2 cellular contexts compared by ENCODE assay signal in genomic region chr5:134664448-134664847, GRCh38.
TF ChIP-seq lines count a peak whose summit lies in the region.

No MANE protein-coding gene starts in this region.

TF ChIP-seq in GM23338, 12 proteins besides CTCF, POLR2A, EP300 and RAD21:
- no peak for TF ChIP-seq NANOG (IDR thresholded peaks at IDR 0.05; ENCODE audit: borderline replicate concordance)
- TF ChIP-seq ZNF114 (CRISPR knock-in tag; IDR thresholded peaks at IDR 0.05): no peak
- TF ChIP-seq, protein P1, sequence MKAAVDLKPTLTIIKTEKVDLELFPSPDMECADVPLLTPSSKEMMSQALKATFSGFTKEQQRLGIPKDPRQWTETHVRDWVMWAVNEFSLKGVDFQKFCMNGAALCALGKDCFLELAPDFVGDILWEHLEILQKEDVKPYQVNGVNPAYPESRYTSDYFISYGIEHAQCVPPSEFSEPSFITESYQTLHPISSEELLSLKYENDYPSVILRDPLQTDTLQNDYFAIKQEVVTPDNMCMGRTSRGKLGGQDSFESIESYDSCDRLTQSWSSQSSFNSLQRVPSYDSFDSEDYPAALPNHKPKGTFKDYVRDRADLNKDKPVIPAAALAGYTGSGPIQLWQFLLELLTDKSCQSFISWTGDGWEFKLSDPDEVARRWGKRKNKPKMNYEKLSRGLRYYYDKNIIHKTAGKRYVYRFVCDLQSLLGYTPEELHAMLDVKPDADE (IDR thresholded peaks at IDR 0.05): no peak
- TF ChIP-seq JUNB (IDR thresholded peaks at IDR 0.05; ENCODE audit: unreplicated experiment): no peak
- no peak for TF ChIP-seq EZH2phosphoT487 (IDR thresholded peaks at IDR 0.05; ENCODE audit: unreplicated experiment)
- TF ChIP-seq ZNF462 (CRISPR knock-in tag; IDR thresholded peaks at IDR 0.05): no peak
- TF ChIP-seq CREB1 (CRISPR knock-in tag; IDR thresholded peaks at IDR 0.05; ENCODE audit: low read depth): no peak
- TF ChIP-seq ZNF331 (CRISPR knock-in tag; IDR thresholded peaks at IDR 0.05; ENCODE audit: low read depth): no peak
- no peak for TF ChIP-seq STAT1 (IDR thresholded peaks at IDR 0.05; ENCODE audit: unreplicated experiment)
TF ChIP-seq in GM23338: peak in this region for 0.

TF ChIP-seq in liver, 16 proteins besides CTCF, POLR2A, EP300 and RAD21:
- TF ChIP-seq NR2F2 (IDR thresholded peaks at IDR 0.05) (no peak), HNF4A (conservative IDR thresholded peaks at IDR 0.05) (peak; percentile 46 to 64)
